ENCODE assay signal across 29 cellular contexts in genomic region chr6:5516036-5516435, GRCh38.
DNase-seq lines count a peak whose midpoint lies in the region; ATAC-seq and FAIRE-seq lines count a peak whose summit lies in the region.
"Had no signal": no experiment of that assay in that cellular context is flagged by ENCODE, and none has a peak within 500 bp of the region (broad histone marks: within the 10 kb centered on the region; RNA-seq: fewer than 3 reads in every experiment).

No MANE protein-coding gene starts in this region.

- no peak overlapping the region for H2BK5ac ChIP-seq in mesenchymal stem cell (ENCODE audit: low read depth, low read length, poor library complexity, severe bottlenecking)

- H3K4ac ChIP-seq in mesenchymal stem cell (ENCODE audit: low read depth in 1 of 2, low read length in 2 of 2): no peak overlapping the region

- H3K27ac ChIP-seq in KOPT-K1 (ENCODE audit: low read depth, low read length, poor library complexity, severe bottlenecking): peak overlapping the region; percentile 8
- no peak overlapping the region for H3K27ac ChIP-seq in mesenchymal stem cell (ENCODE audit: low read length, poor library complexity, severe bottlenecking)
- H3K27ac ChIP-seq in effector memory CD4-positive, alpha-beta T cell (ENCODE audit: insufficient read depth, low read length, poor library complexity, severe bottlenecking): no peak overlapping the region
- H3K27ac ChIP-seq: adrenal gland, psoas muscle, thyroid gland, VCaP had no signal

- H4K91ac ChIP-seq in mesenchymal stem cell (ENCODE audit: low read length): no peak overlapping the region

- no peak overlapping the region for H3K18ac ChIP-seq in mesenchymal stem cell (ENCODE audit: low read depth in 1 of 2, low read length in 2 of 2)

- no peak overlapping the region for H3K27ac Mint-ChIP-seq in activated CD4-positive, alpha-beta T cell treated with anti-CD3 and anti-CD28 coated beads for 36 hours
- no peak overlapping the region for H3K27ac Mint-ChIP-seq in effector memory CD8-positive, alpha-beta T cell
- H3K27ac Mint-ChIP-seq: activated CD4-positive, alpha-beta T cell treated with anti-CD3 and anti-CD28 coated beads, Interleukin-2, amount 10 ng/mL, durations not matched to agents 24 days and 14 days; brain; CD14-positive monocyte had no signal

- H4K8ac ChIP-seq in mesenchymal stem cell (ENCODE audit: low read length): peak overlapping the region; percentile 48

- H2BK12ac ChIP-seq in mesenchymal stem cell (ENCODE audit: low read length in 2 of 2): peak overlapping the region in 1 of 2 experiments; percentile 96

- H3K4me1 Mint-ChIP-seq in activated CD4-positive, alpha-beta T cell treated with anti-CD3 and anti-CD28 coated beads for 36 hours: peaks cover 45% of the 10 kb centered on the region
- H3K4me1 Mint-ChIP-seq in effector memory CD8-positive, alpha-beta T cell (ENCODE audit: low read depth in 2 of 2): peaks cover 32 to 37% of the 10 kb centered on the region in 2 donors

- no peak overlapping the region for H3K4me2 ChIP-seq in mesenchymal stem cell (ENCODE audit: low read length, poor library complexity, severe bottlenecking)

- H2AFZ ChIP-seq in mesenchymal stem cell (ENCODE audit: low read depth, low read length): no peak overlapping the region

- no peaks in the 10 kb centered on the region for H3K27me3 Mint-ChIP-seq in activated CD4-positive, alpha-beta T cell treated with anti-CD3 and anti-CD28 coated beads for 36 hours
- no peaks in the 10 kb centered on the region for H3K27me3 Mint-ChIP-seq in effector memory CD8-positive, alpha-beta T cell
- H3K27me3 Mint-ChIP-seq: activated CD4-positive, alpha-beta T cell treated with anti-CD3 and anti-CD28 coated beads, Interleukin-2, amount 10 ng/mL, durations not matched to agents 24 days and 14 days; brain had no signal

- H2BK15ac ChIP-seq in mesenchymal stem cell (ENCODE audit: low read depth, poor library complexity, severe bottlenecking): no peak overlapping the region

- peak; percentile 51 for ATAC-seq in activated CD4-positive, alpha-beta T cell treated with anti-CD3 and anti-CD28 coated beads for 36 hours
- no peak for ATAC-seq in effector memory CD8-positive, alpha-beta T cell (replicated peaks)
- ATAC-seq: left lobe of liver, Panc1, psoas muscle had no signal

- CTCF ChIA-PET in activated CD4-positive, alpha-beta T cell treated with anti-CD3 and anti-CD28 coated beads for 36 hours (lab: Charles Lee): no interaction called here

- H3K14ac ChIP-seq in mesenchymal stem cell (ENCODE audit: low read length in 2 of 2): peak overlapping the region in 1 of 2 experiments; percentile 3

- peak; percentile 15 for DNase-seq in activated CD4-positive, alpha-beta T cell treated with anti-CD3 and anti-CD28 coated beads for 36 hours
- DNase-seq in activated CD4-positive, alpha-beta T cell treated with anti-CD3 and anti-CD28 coated beads, Interleukin-2, amount 50 U/mL, for 4 hours: no peak
- peak; percentile 7 for DNase-seq in GM19239 (ENCODE audit: insufficient read length, low spot score)
- no peak for DNase-seq in mesenchymal stem cell
- no peak for DNase-seq in midbrain (lab: John Stamatoyannopoulos, UW)
- no peak for DNase-seq in effector memory CD4-positive, alpha-beta T cell
- DNase-seq in effector memory CD8-positive, alpha-beta T cell: no peak
- DNase-seq: 8988T; activated CD4-positive, alpha-beta T cell treated with anti-CD3 and anti-CD28 coated beads, Interleukin-2, amount 10 ng/mL, durations not matched to agents 24 days and 14 days; activated CD8-positive, alpha-beta memory T cell treated with anti-CD3 and anti-CD28 coated beads, Interleukin-2, amount 50 U/mL, for 48 hours; activated gamma-delta T cell; adrenal gland; DMS79; hippocampal formation; NCI-H1048; NCI-H1694; NCI-H2171; NCI-H510A treated with DMSO at 0.1 percent for 48 hours; occipital lobe; psoas muscle; SHP77 treated with DMSO at 0.1 percent for 48 hours; stimulated activated naive CD4-positive, alpha-beta T cell; thyroid gland had no signal

- WGBS in mesenchymal stem cell: 90% methylated on average over 6 of the region's 6 CpGs

- H3K4me3 ChIP-seq in mesenchymal stem cell (ENCODE audit: insufficient read depth in 1 of 2, low read depth in 1 of 2, low read length in 2 of 2): no peak overlapping the region
- no peak overlapping the region for H3K4me3 ChIP-seq in effector memory CD4-positive, alpha-beta T cell (ENCODE audit: insufficient read depth, low read depth, low read length, poor library complexity, severe bottlenecking)
- H3K4me3 ChIP-seq: adrenal gland, psoas muscle, thyroid gland had no signal

- peaks cover 1% of the 10 kb centered on the region for H3K36me3 Mint-ChIP-seq in activated CD4-positive, alpha-beta T cell treated with anti-CD3 and anti-CD28 coated beads for 36 hours (ENCODE audit: low read depth)
- peaks cover 3% of the 10 kb centered on the region for H3K36me3 Mint-ChIP-seq in effector memory CD8-positive, alpha-beta T cell (ENCODE audit: insufficient read depth)
- H3K36me3 Mint-ChIP-seq: brain, CD14-positive monocyte had no signal

- no peak overlapping the region for H2AK5ac ChIP-seq in mesenchymal stem cell (ENCODE audit: low read length, severe bottlenecking)

- H3K9me3 ChIP-seq in KOPT-K1 (ENCODE audit: insufficient read depth, low read length, poor library complexity, severe bottlenecking) (no peaks in the 10 kb centered on the region), mesenchymal stem cell (ENCODE audit: control insufficient read depth, low read length) (no peaks in the 10 kb centered on the region)
- no peaks in the 10 kb centered on the region for H3K9me3 ChIP-seq in effector memory CD4-positive, alpha-beta T cell (ENCODE audit: control insufficient read depth, low read length)
- H3K9me3 ChIP-seq: adrenal gland, psoas muscle, thyroid gland had no signal

- no peaks in the 10 kb centered on the region for H3K4me1 ChIP-seq in mesenchymal stem cell (ENCODE audit: control insufficient read depth, insufficient read depth, low read depth, low read length)
- peaks cover 25% of the 10 kb centered on the region for H3K4me1 ChIP-seq in effector memory CD4-positive, alpha-beta T cell (ENCODE audit: control insufficient read depth, insufficient read depth, low read length, poor library complexity, severe bottlenecking)
- H3K4me1 ChIP-seq: psoas muscle had no signal

- intact Hi-C loops in activated CD4-positive, alpha-beta T cell treated with anti-CD3 and anti-CD28 coated beads for 36 hours (cut with DNase I, micrococcal nuclease): loop anchor here in 1 of 2 experiments (5.0 kb wide), 1 partner anchor 491 kb away; the partner anchor contains the start of gene NRN1

- H3K27me3 ChIP-seq in mesenchymal stem cell (ENCODE audit: control insufficient read depth in 1 of 2, insufficient read depth in 1 of 2, low read length in 2 of 2): no peaks in the 10 kb centered on the region
- H3K27me3 ChIP-seq in effector memory CD4-positive, alpha-beta T cell (replicated peaks; ENCODE audit: control insufficient read depth, insufficient read depth, low read length, poor library complexity, severe bottlenecking): no peaks in the 10 kb centered on the region
- H3K27me3 ChIP-seq: adrenal gland, thyroid gland had no signal

- peaks cover 9% of the 10 kb centered on the region for H3K79me1 ChIP-seq in mesenchymal stem cell (replicated peaks; ENCODE audit: low read length, poor library complexity, severe bottlenecking)

- H3K9ac ChIP-seq in mesenchymal stem cell (ENCODE audit: low read length): no peak overlapping the region

- no peak overlapping the region for H3K23ac ChIP-seq in mesenchymal stem cell (ENCODE audit: low read length in 2 of 2)

- no peaks in the 10 kb centered on the region for H3K9me3 Mint-ChIP-seq in activated CD4-positive, alpha-beta T cell treated with anti-CD3 and anti-CD28 coated beads for 36 hours (ENCODE audit: low read depth)
- no peaks in the 10 kb centered on the region for H3K9me3 Mint-ChIP-seq in effector memory CD8-positive, alpha-beta T cell
- H3K9me3 Mint-ChIP-seq: activated CD4-positive, alpha-beta T cell treated with anti-CD3 and anti-CD28 coated beads, Interleukin-2, amount 10 ng/mL, durations not matched to agents 24 days and 14 days; brain; CD14-positive monocyte had no signal

- H3K4me3 Mint-ChIP-seq in activated CD4-positive, alpha-beta T cell treated with anti-CD3 and anti-CD28 coated beads for 36 hours: no peak overlapping the region
- H3K4me3 Mint-ChIP-seq in effector memory CD8-positive, alpha-beta T cell: peak overlapping the region in 1 of 2 donors; percentile 48
- H3K4me3 Mint-ChIP-seq: activated CD4-positive, alpha-beta T cell treated with anti-CD3 and anti-CD28 coated beads, Interleukin-2, amount 10 ng/mL, durations not matched to agents 24 days and 14 days; brain; CD14-positive monocyte had no signal

- no peak overlapping the region for H2BK120ac ChIP-seq in mesenchymal stem cell (ENCODE audit: low read depth, low read length)

- POLR2A ChIA-PET in activated CD4-positive, alpha-beta T cell treated with anti-CD3 and anti-CD28 coated beads for 36 hours (lab: Charles Lee): no interaction called here

- H3K36me3 ChIP-seq in KOPT-K1 (ENCODE audit: insufficient read depth, low read length) (no peaks in the 10 kb centered on the region), mesenchymal stem cell (ENCODE audit: control insufficient read depth in 1 of 2, insufficient read depth in 2 of 2, low read depth in 1 of 2, low read length in 2 of 2) (no peaks in the 10 kb centered on the region)
- H3K36me3 ChIP-seq in effector memory CD4-positive, alpha-beta T cell (ENCODE audit: control insufficient read depth, insufficient read depth, low read length): no peaks in the 10 kb centered on the region
- H3K36me3 ChIP-seq: adrenal gland, thyroid gland had no signal

- FAIRE-seq in GM19239 (lab: Jason Lieb, UNC): no peak

Comparison
In these comparisons a context has a peak if more than half of its experiments do, and no peak if none do; other contexts are left out.
1. DNase-seq: peak in activated CD4-positive, alpha-beta T cell treated with anti-CD3 and anti-CD28 coated beads for 36 hours (single experiment) and GM19239 (single experiment); none in activated CD4-positive, alpha-beta T cell treated with anti-CD3 and anti-CD28 coated beads, Interleukin-2, amount 50 U/mL, for 4 hours (0 of 2), mesenchymal stem cell (single experiment), midbrain (single experiment), effector memory CD4-positive, alpha-beta T cell (0 of 3) and effector memory CD8-positive, alpha-beta T cell (0 of 3).